Comparison of ENCODE assay signal across 17 cellular contexts in genomic region chr20:41159547-41159946, GRCh38. TPM values are rescaled to one million over a fixed set of nuclear protein-coding genes. Genes with fewer than 3 reads are reported as not detected.
DNase-seq lines count a peak whose midpoint lies in the region; ATAC-seq, FAIRE-seq and TF ChIP-seq lines count a peak whose summit lies in the region.
"Had no signal": no experiment of that assay in that cellular context is flagged by ENCODE, and none has a peak within 500 bp of the region (broad histone marks: within the 10 kb centered on the region; RNA-seq: fewer than 3 reads in every experiment).

No MANE protein-coding gene starts in this region.

- H3K4me3 Mint-ChIP-seq in activated CD4-positive, alpha-beta T cell treated with anti-CD3 and anti-CD28 coated beads for 36 hours: no peak overlapping the region
- H3K4me3 Mint-ChIP-seq in central memory CD8-positive, alpha-beta T cell: peak overlapping the region; percentile 77

- TF ChIP-seq CTCF in adrenal gland (IDR thresholded peaks at IDR 0.05): no peak
- no peak for TF ChIP-seq CTCF in D721Med (IDR thresholded peaks at IDR 0.05; ENCODE audit: insufficient read depth, missing control alignments)

- no peak for DNase-seq in activated CD4-positive, alpha-beta T cell treated with anti-CD3 and anti-CD28 coated beads for 36 hours
- DNase-seq in activated CD4-positive, alpha-beta T cell treated with anti-CD3 and anti-CD28 coated beads, Interleukin-2, amount 50 U/mL, for 1 hour: no peak
- no peak for DNase-seq in HTR-8/SVneo (ENCODE audit: insufficient read length, low spot score)
- DNase-seq in central memory CD8-positive, alpha-beta T cell (ENCODE audit: low spot score in 2 of 2): no peak
- peak; percentile 79 to 91 for DNase-seq in trophoblast cell
- no peak for DNase-seq in adrenal gland
- DNase-seq in D721Med (ENCODE audit: insufficient read length, low spot score): no peak
- DNase-seq: esophagus squamous epithelium; head of caudate nucleus; KBM-7; NCI-H1105; NCI-H2171 treated with DMSO at 0.1 percent for 48 hours; stimulated activated CD4-positive, alpha-beta T cell treated with anti-CD3 and anti-CD28 coated beads, Interleukin-12 subunit alpha, Interleukin-12 subunit beta, amount 100 ng/mL, for 4 hours had no signal

- H3K36me3 ChIP-seq in trophoblast cell (ENCODE audit: control insufficient read depth in 1 of 2, insufficient read depth in 2 of 2, low read length in 2 of 2) (peaks cover 44 to 46% of the 10 kb centered on the region in 2 experiments), adrenal gland (replicated peaks in 1 of 2) (peaks cover 0 to 32% of the 10 kb centered on the region in 2 donors)

- H3K4me3 ChIP-seq in trophoblast cell (ENCODE audit: low read depth, low read length) (no peak overlapping the region), adrenal gland (no peak overlapping the region)
- H3K4me3 ChIP-seq: coronary artery, esophagus squamous epithelium had no signal

- WGBS in trophoblast cell (ENCODE audit: extremely low coverage, insufficient coverage, insufficient read length): no CpG with 5 or more reads among the region's 10 CpGs
- WGBS in adrenal gland, 4 donors: 89 to 91% (median 90%) methylated on average over 10 of the region's 10 CpGs

- POLR2A ChIA-PET in activated CD4-positive, alpha-beta T cell treated with anti-CD3 and anti-CD28 coated beads for 36 hours (lab: Charles Lee): no interaction called here

- H3K23ac ChIP-seq in trophoblast cell (ENCODE audit: low read length): no peak overlapping the region

- no peak overlapping the region for H4K8ac ChIP-seq in trophoblast cell (ENCODE audit: low read depth, low read length)

- H2BK120ac ChIP-seq in trophoblast cell (ENCODE audit: insufficient read depth, low read length, poor library complexity): no peak overlapping the region

- TF ChIP-seq POLR2A in adrenal gland (IDR thresholded peaks at IDR 0.05): no peak

- no peaks in the 10 kb centered on the region for H3K27me3 Mint-ChIP-seq in activated CD4-positive, alpha-beta T cell treated with anti-CD3 and anti-CD28 coated beads for 36 hours
- no peaks in the 10 kb centered on the region for H3K27me3 Mint-ChIP-seq in central memory CD8-positive, alpha-beta T cell

- H3K4me2 ChIP-seq in trophoblast cell (ENCODE audit: low read length): peak overlapping the region; percentile 40

- H3K27ac ChIP-seq in trophoblast cell (ENCODE audit: low read depth, low read length) (no peak overlapping the region), adrenal gland (peak overlapping the region in 1 of 5 donors; percentile 44)
- H3K27ac ChIP-seq: C4-2B had no signal

- no peak overlapping the region for H4K12ac ChIP-seq in trophoblast cell (ENCODE audit: low read depth, low read length)

- CTCF ChIA-PET in activated CD4-positive, alpha-beta T cell treated with anti-CD3 and anti-CD28 coated beads for 36 hours (lab: Charles Lee): interaction anchor here (0.7 to 2.8 kb wide), 3 partner anchors 13 to 176 kb away, joined by 4 to 17 read pairs (median 6); no protein-coding TSS in a partner anchor

- no peak overlapping the region for H4K91ac ChIP-seq in trophoblast cell (ENCODE audit: low read depth, low read length)

- H2AK5ac ChIP-seq in trophoblast cell (ENCODE audit: low read length): no peak overlapping the region

- peaks cover 8% of the 10 kb centered on the region for H3K79me2 ChIP-seq in trophoblast cell (ENCODE audit: control insufficient read depth, insufficient read depth, low read length, poor library complexity)

- H2AFZ ChIP-seq in trophoblast cell (ENCODE audit: insufficient read depth, low read length, poor library complexity): no peak overlapping the region

- peaks cover 37 to 44% of the 10 kb centered on the region in 2 experiments for H3K4me1 ChIP-seq in trophoblast cell (ENCODE audit: control insufficient read depth in 1 of 2, insufficient read depth in 2 of 2, low read length in 2 of 2)
- H3K4me1 ChIP-seq in adrenal gland (replicated peaks in 1 of 2): peaks cover under 1 to 21% of the 10 kb centered on the region in 2 donors

- H3K79me1 ChIP-seq in trophoblast cell (ENCODE audit: low read length): no peaks in the 10 kb centered on the region

- H2BK5ac ChIP-seq in trophoblast cell (ENCODE audit: low read depth, low read length, poor library complexity): no peak overlapping the region

- H3K27me3 ChIP-seq in trophoblast cell (ENCODE audit: insufficient read depth, low read length): no peaks in the 10 kb centered on the region
- no peaks in the 10 kb centered on the region for H3K27me3 ChIP-seq in adrenal gland
- H3K27me3 ChIP-seq: esophagus squamous epithelium had no signal

- no peak overlapping the region for H3K9ac ChIP-seq in trophoblast cell (ENCODE audit: low read length)

- H3K9me3 ChIP-seq in trophoblast cell (ENCODE audit: insufficient read depth, low read depth, low read length): no peaks in the 10 kb centered on the region
- no peaks in the 10 kb centered on the region for H3K9me3 ChIP-seq in adrenal gland (replicated peaks in 1 of 3)
- H3K9me3 ChIP-seq: esophagus squamous epithelium had no signal

- peaks cover 76% of the 10 kb centered on the region for H3K4me1 Mint-ChIP-seq in activated CD4-positive, alpha-beta T cell treated with anti-CD3 and anti-CD28 coated beads for 36 hours
- peaks cover 93% of the 10 kb centered on the region for H3K4me1 Mint-ChIP-seq in central memory CD8-positive, alpha-beta T cell

- no peak overlapping the region for H3K4ac ChIP-seq in trophoblast cell (ENCODE audit: low read depth, low read length)

- no peak overlapping the region for H3K14ac ChIP-seq in trophoblast cell (ENCODE audit: low read length)

- peak overlapping the region; percentile 41 for H3K18ac ChIP-seq in trophoblast cell (ENCODE audit: low read length)

- H2BK12ac ChIP-seq in trophoblast cell (ENCODE audit: low read length): no peak overlapping the region

- no peak for ATAC-seq in activated CD4-positive, alpha-beta T cell treated with anti-CD3 and anti-CD28 coated beads for 36 hours
- ATAC-seq in central memory CD8-positive, alpha-beta T cell (replicated peaks; ENCODE audit: extremely low read depth, poor library complexity, severe bottlenecking): no peak
- ATAC-seq in GM18868 (IDR thresholded peaks at IDR 0.05; ENCODE audit: unreplicated experiment): no peak
- ATAC-seq: Right ventricle myocardium inferior had no signal

- peak; percentile 92 for FAIRE-seq in HTR-8/SVneo (lab: Jason Lieb, UNC)
- FAIRE-seq in D721Med (lab: Jason Lieb, UNC): no peak

- intact Hi-C loops in activated CD4-positive, alpha-beta T cell treated with anti-CD3 and anti-CD28 coated beads for 36 hours (cut with DNase I, micrococcal nuclease): loop anchor here in 1 of 2 experiments (5.0 kb wide), 1 partner anchor 268 kb away; no protein-coding TSS in a partner anchor
- intact Hi-C loops in adrenal gland (cut with DNase I): no loop called here

- H3K9me3 Mint-ChIP-seq in activated CD4-positive, alpha-beta T cell treated with anti-CD3 and anti-CD28 coated beads for 36 hours (ENCODE audit: low read depth): no peaks in the 10 kb centered on the region
- H3K9me3 Mint-ChIP-seq in central memory CD8-positive, alpha-beta T cell: no peaks in the 10 kb centered on the region

- H3K27ac Mint-ChIP-seq in activated CD4-positive, alpha-beta T cell treated with anti-CD3 and anti-CD28 coated beads for 36 hours: peak overlapping the region; percentile 98
- H3K27ac Mint-ChIP-seq in central memory CD8-positive, alpha-beta T cell (ENCODE audit: low read depth): peak overlapping the region; percentile 98

- peaks cover 59% of the 10 kb centered on the region for H3K36me3 Mint-ChIP-seq in activated CD4-positive, alpha-beta T cell treated with anti-CD3 and anti-CD28 coated beads for 36 hours (ENCODE audit: low read depth)
- H3K36me3 Mint-ChIP-seq in central memory CD8-positive, alpha-beta T cell (ENCODE audit: insufficient read depth): peaks cover 33% of the 10 kb centered on the region

RNA-seq across cellular contexts. Expression of gene PLCG1, which starts 22.2 kb away (rescaled TPM):
- total RNA-seq in activated CD4-positive, alpha-beta T cell treated with anti-CD3 and anti-CD28 coated beads for 36 hours: 100 to 1,000 TPM; 185 to 230 TPM
- polyA plus RNA-seq in trophoblast cell (2013): 55.4 and 60.6 TPM in 2 replicates
- total RNA-seq in adrenal gland: 100 to 1,000 TPM in 2 of 8 donors, 10 to 100 TPM in 6; 49.3 to 120 (median 82.0) TPM
- polyA plus RNA-seq in adrenal gland: 100 to 1,000 TPM in 1 of 3 donors, 10 to 100 TPM in 2; 32.9 to 139 (median 78.1) TPM

Comparison
In these comparisons a context has a peak if more than half of its experiments do, and no peak if none do; other contexts are left out.
1. DNase-seq: peak in trophoblast cell (2 of 2); none in activated CD4-positive, alpha-beta T cell treated with anti-CD3 and anti-CD28 coated beads for 36 hours (single experiment), activated CD4-positive, alpha-beta T cell treated with anti-CD3 and anti-CD28 coated beads, Interleukin-2, amount 50 U/mL, for 1 hour (single experiment), HTR-8/SVneo (single experiment), central memory CD8-positive, alpha-beta T cell (0 of 2), adrenal gland (0 of 7) and D721Med (single experiment).